Comparison of ENCODE assay signal across 22 cellular contexts in genomic region chr18:3972291-3972985, GRCh38.
DNase-seq lines count a peak whose midpoint lies in the region; ATAC-seq, FAIRE-seq and TF ChIP-seq lines count a peak whose summit lies in the region.
"Had no signal": no experiment of that assay in that cellular context is flagged by ENCODE, and none has a peak within 500 bp of the region (broad histone marks: within the 10 kb centered on the region; RNA-seq: fewer than 3 reads in every experiment).

No MANE protein-coding gene starts in this region.

- peak; percentile 61 for DNase-seq in H7
- peak; percentile 51 for DNase-seq in NCI-H2107 treated with DMSO at 0.1 percent for 48 hours (lab: John Stamatoyannopoulos, UW; ENCODE audit: unreplicated experiment)
- peak; percentile 37 for DNase-seq in bronchial epithelial cell (ENCODE audit: low read depth)
- peak; percentile 60 for DNase-seq in myocyte (ENCODE audit: low read depth)
- DNase-seq in stimulated activated naive CD8-positive, alpha-beta T cell treated with anti-CD3 and anti-CD28 coated beads, Interleukin-15, Interleukin-2, amounts not matched to agents 100 U/mL and 50 U/mL, for 24 hours = no peak
- DNase-seq in NCI-H2227 treated with DMSO at 0.1 percent for 48 hours (lab: John Stamatoyannopoulos, UW) = no peak
- DNase-seq: activated CD4-positive, alpha-beta T cell treated with anti-CD3 and anti-CD28 coated beads, Interleukin-2, amount 50 U/mL, for 4 hours; activated T-cell treated with anti-CD3 and anti-CD28 coated beads, Interleukin-2, amount 50 U/mL, for 4 hours; CD8-positive, alpha-beta memory T cell; heart right ventricle; kidney; NCI-H187 treated with DMSO at 0.1 percent for 48 hours; NCI-H510A treated with DMSO at 0.1 percent for 48 hours; SHP77; stimulated activated CD4-positive, alpha-beta T cell treated with anti-CD3 and anti-CD28 coated beads, Interleukin-1b, Interleukin-23, amount 100 ng/mL, for 48 hours; stimulated activated naive CD4-positive, alpha-beta T cell; T-helper 1 cell; transverse colon had no signal

- ATAC-seq in GM19328 (IDR thresholded peaks at IDR 0.05; ENCODE audit: unreplicated experiment) = no peak
- ATAC-seq in stimulated activated naive CD8-positive, alpha-beta T cell treated with anti-CD3 and anti-CD28 coated beads, Interleukin-15, Interleukin-2, amounts not matched to agents 100 U/mL and 50 U/mL, for 24 hours = no peak
- ATAC-seq: activated naive CD4-positive, alpha-beta T cell treated with anti-CD3 and anti-CD28 coated beads, Interleukin-2, amount 50 U/mL, for 72 hours; activated T-cell treated with anti-CD3 and anti-CD28 coated beads, Interleukin-2, amount 50 U/mL, for 4 hours; heart right ventricle had no signal

- H3K27me3 ChIP-seq in H7 (ENCODE audit: control insufficient read depth, insufficient read depth, low read length) (no peaks in the 10 kb centered on the region), bronchial epithelial cell (ENCODE audit: control insufficient read depth, insufficient read depth, low read length) (no peaks in the 10 kb centered on the region)
- H3K27me3 ChIP-seq: heart right ventricle, transverse colon had no signal

- FAIRE-seq in bronchial epithelial cell (lab: Jason Lieb, UNC) = no peak
- FAIRE-seq: colon, GM19239, kidney had no signal

- H3K4me3 ChIP-seq in H7 (ENCODE audit: insufficient read depth, low read depth, low read length) (no peak overlapping the region), bronchial epithelial cell (ENCODE audit: low read depth, low read length) (no peak overlapping the region)
- H3K4me3 ChIP-seq: heart right ventricle, transverse colon had no signal

- no peak for TF ChIP-seq CTCF in bronchial epithelial cell (IDR thresholded peaks at IDR 0.05; ENCODE audit: insufficient read depth, low read length, severe bottlenecking)

- H3K36me3 ChIP-seq in H7 (replicated peaks; ENCODE audit: control insufficient read depth, insufficient read depth, low read length) (no peaks in the 10 kb centered on the region), bronchial epithelial cell (ENCODE audit: control insufficient read depth, insufficient read depth, low read length) (no peaks in the 10 kb centered on the region)
- H3K36me3 ChIP-seq: heart right ventricle, transverse colon had no signal

Comparison
In these comparisons a context has a peak if more than half of its experiments do, and no peak if none do; other contexts are left out.
1. DNase-seq: peak in H7 (single experiment), NCI-H2107 treated with DMSO at 0.1 percent for 48 hours (single experiment), bronchial epithelial cell (single experiment) and myocyte (single experiment); none in stimulated activated naive CD8-positive, alpha-beta T cell treated with anti-CD3 and anti-CD28 coated beads, Interleukin-15, Interleukin-2, amounts not matched to agents 100 U/mL and 50 U/mL, for 24 hours (single experiment) and NCI-H2227 treated with DMSO at 0.1 percent for 48 hours (single experiment).